Comparison of ENCODE assay signal across 15 cellular contexts in the genomic region with DNA sequence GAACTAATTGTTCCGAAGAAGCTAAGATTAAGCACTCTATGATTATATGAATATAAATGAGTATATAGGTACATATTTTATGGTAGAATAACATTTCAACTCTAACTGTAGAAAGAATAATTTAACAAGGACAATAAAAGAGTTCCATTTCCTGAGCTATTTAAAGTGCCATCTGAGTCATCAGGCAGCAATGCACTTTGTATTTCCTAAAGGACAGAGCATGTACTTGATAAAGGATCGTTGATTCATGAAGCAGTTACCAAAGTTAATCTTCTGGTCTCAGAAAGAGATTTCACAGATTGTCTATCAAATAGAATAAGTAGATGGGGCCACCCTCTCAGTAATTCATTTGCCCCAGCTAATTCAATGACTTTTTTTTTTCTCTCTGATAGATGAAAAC.
A peak's percentile ranks its signal among the peaks of the same experiment; 100 is the strongest.
DNase-seq lines count a peak whose midpoint lies in the region; ATAC-seq and TF ChIP-seq lines count a peak whose summit lies in the region.
"Had no signal": no experiment of that assay in that cellular context is flagged by ENCODE, and none has a peak within 500 bp of the region (broad histone marks: within the 10 kb centered on the region; RNA-seq: fewer than 3 reads in every experiment).

No MANE protein-coding gene starts in this region.

- H3K9me3 ChIP-seq in PC-3 (ENCODE audit: low read length) (no peaks in the 10 kb centered on the region), left lung (no peaks in the 10 kb centered on the region)
- H3K9me3 ChIP-seq: BLaER1 treated with 17β-estradiol and CSF1 and Interleukin-3, amounts not matched to agents 10 nM and 100 nM had no signal

- POLR2A ChIA-PET in PC-3 (lab: Charles Lee; ENCODE audit: unreplicated experiment): no interaction called here

- no peak for TF ChIP-seq CTCF in PC-3 (conservative IDR thresholded peaks at IDR 0.05; ENCODE audit: low read depth, low read length)
- no peak for TF ChIP-seq CTCF in left lung (IDR thresholded peaks at IDR 0.05)

- peaks cover 26% of the 10 kb centered on the region for H3K4me1 ChIP-seq in PC-3 (ENCODE audit: insufficient read depth, low read length)
- H3K4me1 ChIP-seq in left lung: no peaks in the 10 kb centered on the region
- H3K4me1 ChIP-seq: BLaER1 treated with 17β-estradiol and CSF1 and Interleukin-3, amounts not matched to agents 10 nM and 100 nM had no signal

- H3K27ac ChIP-seq in PC-3 (ENCODE audit: low read length) (no peak overlapping the region), left lung (no peak overlapping the region), caudate nucleus (ENCODE audit: low read depth, low read length) (no peak overlapping the region)
- H3K27ac ChIP-seq: BLaER1 treated with 17β-estradiol and CSF1 and Interleukin-3, amounts not matched to agents 10 nM and 100 nM; heart left ventricle had no signal

- no peak overlapping the region for H2AFZ ChIP-seq in PC-3 (ENCODE audit: low read length)

- intact Hi-C loops in PC-3 (cut with micrococcal nuclease) (loop anchor here (5.0 to 10.0 kb wide), 2 partner anchors 132 to 465 kb away; no protein-coding TSS in a partner anchor), left lung (cut with DNase I) (no loop called here), head of caudate nucleus (cut with DNase I) (no loop called here)

- CTCF ChIA-PET in PC-3 (lab: Charles Lee): interaction anchor here (0.8 kb wide), 1 partner anchor 255 kb away, joined by 3 read pairs; no protein-coding TSS in a partner anchor

- peak; percentile 30 for DNase-seq in H4 (ENCODE audit: low spot score)
- peak; percentile 89 for DNase-seq in PC-3
- peak; percentile 42 for DNase-seq in dedifferentiated amniotic fluid mesenchymal stem cell (ENCODE audit: extremely low spot score)
- no peak for DNase-seq in left lung
- no peak for DNase-seq in caudate nucleus (lab: John Stamatoyannopoulos, UW)
- no peak for DNase-seq in head of caudate nucleus
- no peak for DNase-seq in islet precursor cell
- DNase-seq: activated CD4-positive, alpha-beta T cell treated with anti-CD3 and anti-CD28 coated beads, Interleukin-2, amount 10 ng/mL, durations not matched to agents 24 days and 14 days; activated T-cell treated with anti-CD3 and anti-CD28 coated beads, Interleukin-2, amount 50 U/mL, for 4 hours; effector CD4-positive, alpha-beta T cell; heart left ventricle; NCI-H2171; T-helper 17 cell had no signal

- ATAC-seq in PC-3 (peak; percentile 93), left lung (peak; percentile 50), GM18868 (IDR thresholded peaks at IDR 0.05; ENCODE audit: unreplicated experiment) (no peak)
- ATAC-seq: activated T-cell treated with anti-CD3 and anti-CD28 coated beads, Interleukin-2, amount 50 U/mL, for 4 hours; heart left ventricle; T-helper 17 cell had no signal

- H3K4me2 ChIP-seq in PC-3 (ENCODE audit: low read length): peak overlapping the region; percentile 21
- H3K4me2 ChIP-seq: BLaER1 treated with 17β-estradiol and CSF1 and Interleukin-3, amounts not matched to agents 10 nM and 100 nM had no signal

- H3K9ac ChIP-seq in PC-3 (ENCODE audit: low read length): no peak overlapping the region
- H3K9ac ChIP-seq: BLaER1 treated with 17β-estradiol and CSF1 and Interleukin-3, amounts not matched to agents 10 nM and 100 nM had no signal

- H3K4me3 ChIP-seq in PC-3 (ENCODE audit: low read length): no peak overlapping the region
- H3K4me3 ChIP-seq in left lung: no peak overlapping the region
- H3K4me3 ChIP-seq: BLaER1 treated with 17β-estradiol and CSF1 and Interleukin-3, amounts not matched to agents 10 nM and 100 nM; heart left ventricle had no signal

- H3K27me3 ChIP-seq in PC-3 (ENCODE audit: low read length) (no peaks in the 10 kb centered on the region), left lung (no peaks in the 10 kb centered on the region)
- H3K27me3 ChIP-seq: BLaER1 treated with 17β-estradiol and CSF1 and Interleukin-3, amounts not matched to agents 10 nM and 100 nM; heart left ventricle had no signal

- no peaks in the 10 kb centered on the region for H4K20me1 ChIP-seq in PC-3 (ENCODE audit: low read length)
- H4K20me1 ChIP-seq: BLaER1 treated with 17β-estradiol and CSF1 and Interleukin-3, amounts not matched to agents 10 nM and 100 nM had no signal

- H3K9me2 ChIP-seq in PC-3 (replicated peaks; ENCODE audit: low read length): 0 out of 2 replicates have a peak, but pooled peaks cover 3% of the 10 kb centered on the region

- H3K79me2 ChIP-seq in PC-3 (ENCODE audit: low read length): no peaks in the 10 kb centered on the region

- BruUV-seq in PC-3 (replicated peaks; lab: Mats Ljungman, UMichigan): no TSS peak

- H3F3A ChIP-seq in PC-3 (ENCODE audit: low read length, unreplicated experiment): no peaks in the 10 kb centered on the region

- no peaks in the 10 kb centered on the region for H3K36me3 ChIP-seq in PC-3 (ENCODE audit: low read depth, low read length)
- no peaks in the 10 kb centered on the region for H3K36me3 ChIP-seq in left lung
- H3K36me3 ChIP-seq: BLaER1 treated with 17β-estradiol and CSF1 and Interleukin-3, amounts not matched to agents 10 nM and 100 nM; heart left ventricle had no signal

Comparison
In these comparisons a context has a peak if more than half of its experiments do, and no peak if none do; other contexts are left out.
1. DNase-seq: peak in H4 (single experiment), PC-3 (single experiment) and dedifferentiated amniotic fluid mesenchymal stem cell (single experiment); none in left lung (0 of 2), caudate nucleus (0 of 61), head of caudate nucleus (0 of 42) and islet precursor cell (single experiment).